In the genomic region with DNA sequence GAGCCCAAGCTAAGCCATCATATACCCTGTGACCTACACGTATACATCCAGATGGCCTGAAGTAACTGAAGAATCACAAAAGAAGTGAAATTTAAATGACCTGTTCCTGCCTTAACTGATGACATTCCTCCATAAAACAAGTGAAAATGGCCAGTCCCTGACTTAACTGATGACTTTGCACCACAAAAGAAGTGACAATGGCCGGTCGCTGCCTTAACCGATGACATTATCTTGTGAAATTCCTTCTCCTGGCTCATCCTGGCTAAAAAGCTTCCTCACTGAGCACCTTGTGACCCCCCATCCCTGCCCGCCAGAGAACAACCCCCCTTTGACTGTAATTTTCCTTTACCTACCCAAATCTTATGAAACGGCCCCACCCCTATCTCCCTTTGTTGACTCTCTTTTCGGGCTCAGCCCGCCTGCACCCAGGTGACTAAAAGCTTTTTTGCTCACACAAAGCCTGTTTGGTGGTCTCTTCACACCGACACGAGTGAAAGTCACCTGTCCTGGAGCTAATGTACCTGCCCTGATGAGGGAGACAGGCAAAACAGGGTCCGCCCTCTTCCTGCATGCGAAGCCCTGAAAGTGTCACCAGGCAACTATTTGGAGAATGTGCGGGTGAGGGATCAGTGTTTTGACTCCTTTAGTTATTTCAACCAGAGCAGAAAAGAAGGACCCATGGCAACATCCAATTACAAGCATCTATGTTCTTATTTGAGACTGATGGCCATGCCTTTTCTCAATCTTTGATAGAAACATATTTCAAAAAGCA, we compare ENCODE assay signal across 16 cellular contexts.
DNase-seq lines count a peak whose midpoint lies in the region; ATAC-seq, FAIRE-seq and TF ChIP-seq lines count a peak whose summit lies in the region.
"Had no signal": no experiment of that assay in that cellular context is flagged by ENCODE, and none has a peak within 500 bp of the region (broad histone marks: within the 10 kb centered on the region; RNA-seq: fewer than 3 reads in every experiment).

No MANE protein-coding gene starts in this region.

- dilution Hi-C loops in keratinocyte (cut with MboI; ENCODE audit: extremely low pct_ligation_motif_present, low sequenced_read_pairs): no loop called here

- no peaks in the 10 kb centered on the region for H3K9me1 ChIP-seq in keratinocyte (ENCODE audit: control insufficient read depth, extremely low read depth, insufficient read depth, low read length)

- in situ Hi-C loops in KBM-7 (cut with MboI; ENCODE audit: low pct_unique_long_range_greater_than_20kb, low sequenced_read_pairs): no loop called here
- in situ Hi-C loops in ACHN (cut with HindIII; ENCODE audit: low pct_ligation_motif_present, low pct_unique_long_range_greater_than_20kb, low sequenced_read_pairs): no loop called here

- no peaks in the 10 kb centered on the region for H4K20me1 ChIP-seq in keratinocyte (ENCODE audit: control insufficient read depth, extremely low read depth, insufficient read depth, low read length)

- no peaks in the 10 kb centered on the region for H3K27me3 ChIP-seq in HUES6 (ENCODE audit: control insufficient read depth, insufficient read depth, low read length)
- no peaks in the 10 kb centered on the region for H3K27me3 ChIP-seq in keratinocyte (ENCODE audit: control insufficient read depth, extremely low read depth, insufficient read depth, low read length)
- H3K27me3 ChIP-seq: heart left ventricle had no signal

- no peak overlapping the region for H2AFZ ChIP-seq in keratinocyte (ENCODE audit: control insufficient read depth, low read length)

- FAIRE-seq in keratinocyte (lab: Jason Lieb, UNC): peak; percentile 46
- FAIRE-seq: small intestine had no signal

- no peak for TF ChIP-seq CTCF in AG10803 (conservative IDR thresholded peaks at IDR 0.05; ENCODE audit: low read length)
- no peak for TF ChIP-seq CTCF in cardiac fibroblast (IDR thresholded peaks at IDR 0.05; ENCODE audit: low read depth, low read length)
- no peak for TF ChIP-seq CTCF in keratinocyte (optimal IDR thresholded peaks at IDR 0.05 in 1 of 3, IDR thresholded peaks at IDR 0.05 in 1 of 3, conservative IDR thresholded peaks at IDR 0.05 in 1 of 3; ENCODE audit: extremely low read depth in 1 of 3, insufficient read depth in 2 of 3, low read length in 3 of 3)

- H3K4me3 ChIP-seq in AG10803 (ENCODE audit: low read length) (no peak overlapping the region), HUES6 (ENCODE audit: low read depth, low read length) (peak overlapping the region; percentile 87; the same call in 1 of the 2 replicates), cardiac fibroblast (replicated peaks in 1 of 2; ENCODE audit: low read depth in 2 of 2, low read length in 2 of 2) (no peak overlapping the region), keratinocyte (ENCODE audit: control insufficient read depth in 2 of 3, extremely low read depth in 1 of 3, insufficient read depth in 2 of 3, low read depth in 1 of 3, low read length in 3 of 3) (no peak overlapping the region)
- H3K4me3 ChIP-seq: heart left ventricle had no signal

- CTCF ChIA-PET in HEK293T (lab: Yijun Ruan, JAX): no interaction called here

- H3K9me3 ChIP-seq in HUES6 (ENCODE audit: control insufficient read depth, insufficient read depth, low read depth, low read length) (no peaks in the 10 kb centered on the region), keratinocyte (ENCODE audit: control insufficient read depth, low read depth, low read length) (no peaks in the 10 kb centered on the region)
- H3K9me3 ChIP-seq: heart left ventricle had no signal

- peak overlapping the region; percentile 97 for H3K27ac ChIP-seq in HUES6 (ENCODE audit: low read depth, low read length)
- no peak overlapping the region for H3K27ac ChIP-seq in keratinocyte (ENCODE audit: control insufficient read depth, insufficient read depth, low read length)
- H3K27ac ChIP-seq: heart left ventricle had no signal

- H3K36me3 ChIP-seq in HUES6 (ENCODE audit: control insufficient read depth, insufficient read depth, low read length) (peaks cover 48% of the 10 kb centered on the region), keratinocyte (ENCODE audit: control insufficient read depth in 2 of 2, extremely low read depth in 1 of 2, insufficient read depth in 2 of 2, low read length in 2 of 2) (no peaks in the 10 kb centered on the region)
- H3K36me3 ChIP-seq: heart left ventricle had no signal

- POLR2A ChIA-PET in HEK293T (lab: Yijun Ruan, JAX): no interaction called here

- H3K9ac ChIP-seq in HUES6 (ENCODE audit: low read length) (peak overlapping the region; percentile 100), keratinocyte (ENCODE audit: control insufficient read depth, extremely low read depth, insufficient read depth, low read length) (no peak overlapping the region)

- H3K4me2 ChIP-seq in keratinocyte (ENCODE audit: control insufficient read depth, extremely low read depth, insufficient read depth, low read depth, low read length): no peak overlapping the region

- peaks cover 45% of the 10 kb centered on the region for H3K4me1 ChIP-seq in HUES6 (ENCODE audit: control insufficient read depth, insufficient read depth, low read length)
- peaks cover 7% of the 10 kb centered on the region for H3K4me1 ChIP-seq in keratinocyte (ENCODE audit: control insufficient read depth, extremely low read depth, insufficient read depth, low read length)
- H3K4me1 ChIP-seq: heart left ventricle had no signal

- H3K79me2 ChIP-seq in keratinocyte (ENCODE audit: control insufficient read depth, insufficient read depth, low read length): no peaks in the 10 kb centered on the region

- no peak for ATAC-seq in GM18868 (IDR thresholded peaks at IDR 0.05; ENCODE audit: unreplicated experiment)
- ATAC-seq: heart left ventricle had no signal

- peak; percentile 6 for DNase-seq in AG10803 (ENCODE audit: low read depth)
- DNase-seq in cardiac fibroblast (ENCODE audit: low read depth in 2 of 2): peak; percentile 20 to 28
- no peak for DNase-seq in keratinocyte (ENCODE audit: low read depth, low spot score)
- no peak for DNase-seq in HEK293T (ENCODE audit: extremely low spot score)
- no peak for DNase-seq in KBM-7
- DNase-seq in ACHN: no peak
- DNase-seq: activated CD4-positive, alpha-beta T cell treated with anti-CD3 and anti-CD28 coated beads for 4 hours; heart left ventricle; Karpas-422; NCI-H1930; NCI-H69; occipital lobe; small intestine; T-helper 2 cell had no signal

TF ChIP-seq in HEK293T, 16 proteins besides CTCF, POLR2A, EP300 and RAD21:
- TF ChIP-seq ELF4 (IDR thresholded peaks at IDR 0.05) (no peak), LEF1 (IDR thresholded peaks at IDR 0.05; ENCODE audit: borderline replicate concordance) (no peak), FOXM1 (IDR thresholded peaks at IDR 0.05; ENCODE audit: borderline replicate concordance) (no peak), BHLHE40 (IDR thresholded peaks at IDR 0.05; ENCODE audit: borderline replicate concordance) (no peak), NFRKB (IDR thresholded peaks at IDR 0.05) (no peak), CTBP1 (IDR thresholded peaks at IDR 0.05; ENCODE audit: borderline replicate concordance) (no peak), FOXA1 (IDR thresholded peaks at IDR 0.05) (no peak), ARNT (IDR thresholded peaks at IDR 0.05) (no peak), SUZ12 (IDR thresholded peaks at IDR 0.05) (no peak)

Comparison
In these comparisons a context has a peak if more than half of its experiments do, and no peak if none do; other contexts are left out.
1. DNase-seq: peak in AG10803 (single experiment) and cardiac fibroblast (2 of 2); none in keratinocyte (single experiment), HEK293T (single experiment), KBM-7 (single experiment) and ACHN (single experiment).